15 cellular contexts compared by ENCODE assay signal in genomic region chrX:149723719-149724118, GRCh38. TPM values are rescaled to one million over a fixed set of nuclear protein-coding genes. Genes with fewer than 3 reads are reported as not detected.
"Had no signal": no experiment of that assay in that cellular context is flagged by ENCODE, and none has a peak within 500 bp of the region (broad histone marks: within the 10 kb centered on the region; RNA-seq: fewer than 3 reads in every experiment).

No MANE protein-coding gene starts in this region.

RNA-seq across cellular contexts. Expression of gene MAGEA11, which starts 11.9 kb away (rescaled TPM):
- total RNA-seq: activated B cell treated with CpG ODN at 0.5 μM for 24 hours; activated CD4-positive, alpha-beta memory T cell treated with anti-CD3 and anti-CD28 coated beads for 36 hours; activated CD4-positive, alpha-beta memory T cell treated with anti-CD3 and anti-CD28 coated beads, Interleukin-2, amount 10 ng/mL, durations not matched to agents 7 days and 5 days; activated CD4-positive, alpha-beta T cell treated with anti-CD3 and anti-CD28 coated beads for 36 hours; activated CD4-positive, alpha-beta T cell treated with anti-CD3 and anti-CD28 coated beads, Interleukin-2, amount 10 ng/mL, durations not matched to agents 24 days and 14 days; activated CD4-positive, alpha-beta T cell treated with anti-CD3 and anti-CD28 coated beads, Interleukin-2, amount 10 ng/mL, durations not matched to agents 7 days and 5 days; activated CD8-positive, alpha-beta memory T cell treated with anti-CD3 and anti-CD28 coated beads for 36 hours; activated CD8-positive, alpha-beta memory T cell treated with anti-CD3 and anti-CD28 coated beads, Interleukin-2, amount 10 ng/mL, durations not matched to agents 7 days and 5 days; activated CD8-positive, alpha-beta T cell treated with anti-CD3 and anti-CD28 coated beads for 36 hours; activated CD8-positive, alpha-beta T cell treated with anti-CD3 and anti-CD28 coated beads, Interleukin-2, amount 10 ng/mL, durations not matched to agents 7 days and 5 days; T-cell; T-helper 1 cell treated with Interleukin-12 subunit alpha and Interleukin-12 subunit beta and Interleukin-4 antibody, amounts not matched to agents 30 ng/mL and 1 ng/mL, for 36 hours; T-helper 17 cell; T-helper 2 cell treated with Interferon-gamma antibody and Interleukin-4, amounts not matched to agents 100 ng/mL and 5 ng/mL, for 36 hours; WTC11 had no signal

RNA-seq across cellular contexts. Expression of gene MAGEA9, which starts 58.0 kb away (rescaled TPM):
- total RNA-seq: activated B cell treated with CpG ODN at 0.5 μM for 24 hours; activated CD4-positive, alpha-beta memory T cell treated with anti-CD3 and anti-CD28 coated beads for 36 hours; activated CD4-positive, alpha-beta memory T cell treated with anti-CD3 and anti-CD28 coated beads, Interleukin-2, amount 10 ng/mL, durations not matched to agents 7 days and 5 days; activated CD4-positive, alpha-beta T cell treated with anti-CD3 and anti-CD28 coated beads for 36 hours; activated CD4-positive, alpha-beta T cell treated with anti-CD3 and anti-CD28 coated beads, Interleukin-2, amount 10 ng/mL, durations not matched to agents 24 days and 14 days; activated CD4-positive, alpha-beta T cell treated with anti-CD3 and anti-CD28 coated beads, Interleukin-2, amount 10 ng/mL, durations not matched to agents 7 days and 5 days; activated CD8-positive, alpha-beta memory T cell treated with anti-CD3 and anti-CD28 coated beads for 36 hours; activated CD8-positive, alpha-beta memory T cell treated with anti-CD3 and anti-CD28 coated beads, Interleukin-2, amount 10 ng/mL, durations not matched to agents 7 days and 5 days; activated CD8-positive, alpha-beta T cell treated with anti-CD3 and anti-CD28 coated beads for 36 hours; activated CD8-positive, alpha-beta T cell treated with anti-CD3 and anti-CD28 coated beads, Interleukin-2, amount 10 ng/mL, durations not matched to agents 7 days and 5 days; T-cell; T-helper 1 cell treated with Interleukin-12 subunit alpha and Interleukin-12 subunit beta and Interleukin-4 antibody, amounts not matched to agents 30 ng/mL and 1 ng/mL, for 36 hours; T-helper 17 cell; T-helper 2 cell treated with Interferon-gamma antibody and Interleukin-4, amounts not matched to agents 100 ng/mL and 5 ng/mL, for 36 hours; WTC11 had no signal
